ENCODE assay signal across 1 cellular context in genomic region chr2:8684885-8685696, GRCh38.
TF ChIP-seq lines count a peak whose summit lies in the region.

No MANE protein-coding gene starts in this region.

TF ChIP-seq in K562, 482 proteins besides CTCF, POLR2A, EP300 and RAD21 (continued from another document and continues in another):
- TF ChIP-seq NR3C1 (CRISPR knock-in tag; IDR thresholded peaks at IDR 0.05) (0 out of 2 replicates have a peak, but pooled peaks have one; percentile 16), TBL1XR1 (IDR thresholded peaks at IDR 0.05; ENCODE audit: low read length in 2 of 2) (no peak), ZNF740 (CRISPR knock-in tag; IDR thresholded peaks at IDR 0.05) (no peak), ZNF740 (tag; IDR thresholded peaks at IDR 0.05) (no peak), HMG20A (CRISPR knock-in tag; conservative IDR thresholded peaks at IDR 0.05) (no peak), ZBED1 (IDR thresholded peaks at IDR 0.05) (no peak), L3MBTL2 (IDR thresholded peaks at IDR 0.05) (peak; percentile 97), CREBBP (IDR thresholded peaks at IDR 0.05; ENCODE audit: low read depth, low read length) (no peak), SMAD2 (IDR thresholded peaks at IDR 0.05; ENCODE audit: low read depth, low read length) (no peak), THAP7 (CRISPR knock-in tag; IDR thresholded peaks at IDR 0.05) (no peak), ZNF384 (IDR thresholded peaks at IDR 0.05; ENCODE audit: low read depth, low read length) (no peak), FOXJ2 (tag; IDR thresholded peaks at IDR 0.05) (no peak), ZNF23 (CRISPR knock-in tag; IDR thresholded peaks at IDR 0.05) (no peak), RBM15 (IDR thresholded peaks at IDR 0.05; ENCODE audit: insufficient read depth, low read length) (no peak), MTA1 (IDR thresholded peaks at IDR 0.05; ENCODE audit: borderline replicate concordance) (no peak), MLX (CRISPR knock-in tag; conservative IDR thresholded peaks at IDR 0.05) (no peak), TFAM (CRISPR knock-in tag; conservative IDR thresholded peaks at IDR 0.05) (no peak), PRMT5 (CRISPR knock-in tag; IDR thresholded peaks at IDR 0.05) (no peak), ZNF75A (CRISPR knock-in tag; IDR thresholded peaks at IDR 0.05) (no peak), ZNF232 (CRISPR knock-in tag; IDR thresholded peaks at IDR 0.05) (no peak), NFATC3 (IDR thresholded peaks at IDR 0.05) (no peak), ARNT (IDR thresholded peaks at IDR 0.05) (no peak), RFX7 (CRISPR knock-in tag; IDR thresholded peaks at IDR 0.05) (no peak), FUS (optimal IDR thresholded peaks at IDR 0.05; ENCODE audit: low read depth, low read length) (peak; percentile 13), PYGO2 (tag; IDR thresholded peaks at IDR 0.05) (no peak), ZNF583 (CRISPR knock-in tag; IDR thresholded peaks at IDR 0.05) (peak; percentile 32; the same call in 1 of the 2 replicates), FIP1L1 (IDR thresholded peaks at IDR 0.05; ENCODE audit: low read depth, low read length, poor library complexity, severe bottlenecking) (peak; percentile 25), RBFOX2 (IDR thresholded peaks at IDR 0.05; ENCODE audit: low read depth, low read length) (peak; percentile 64), SP2 (IDR thresholded peaks at IDR 0.05; ENCODE audit: extremely low read depth, low read depth, low read length, poor library complexity, severe bottlenecking) (no peak), HMGN3 (IDR thresholded peaks at IDR 0.05; ENCODE audit: borderline replicate concordance, extremely low read depth, insufficient read length, low read depth, low read length) (peak; percentile 30), PURB (CRISPR knock-in tag; IDR thresholded peaks at IDR 0.05; ENCODE audit: low read depth) (no peak), ZBTB17 (CRISPR knock-in tag; IDR thresholded peaks at IDR 0.05) (0 out of 2 replicates have a peak, but pooled peaks have one; percentile 44), ZNF717 (CRISPR knock-in tag; IDR thresholded peaks at IDR 0.05) (no peak), JUND (IDR thresholded peaks at IDR 0.05; ENCODE audit: borderline replicate concordance, low read depth, low read length) (no peak), JUND (tag; IDR thresholded peaks at IDR 0.05; ENCODE audit: borderline replicate concordance, low read depth, low read length) (no peak), KAT7 (CRISPR knock-in tag; IDR thresholded peaks at IDR 0.05; ENCODE audit: borderline replicate concordance) (no peak; the same call in 1 of the 2 replicates), GTF2F1 (IDR thresholded peaks at IDR 0.05; ENCODE audit: low read depth, low read length) (no peak), SMAD3 (CRISPR knock-in tag; conservative IDR thresholded peaks at IDR 0.05) (no peak), NBN (IDR thresholded peaks at IDR 0.05; ENCODE audit: low read depth) (0 out of 2 replicates have a peak, but pooled peaks have one; percentile 13), TEAD4 (IDR thresholded peaks at IDR 0.05; ENCODE audit: low read length) (no peak), TEAD4 (CRISPR knock-in tag; IDR thresholded peaks at IDR 0.05; ENCODE audit: borderline replicate concordance) (no peak), HCFC1 (IDR thresholded peaks at IDR 0.05; ENCODE audit: low read depth, low read length) (no peak), TAF7 (tag; IDR thresholded peaks at IDR 0.05) (no peak), HDAC3 (IDR thresholded peaks at IDR 0.05; ENCODE audit: borderline replicate concordance, partially characterized antibody) (no peak), MXI1 (IDR thresholded peaks at IDR 0.05; ENCODE audit: low read depth, low read length) (no peak), SREBF1 (IDR thresholded peaks at IDR 0.05; ENCODE audit: borderline replicate concordance, low read depth, low read length) (no peak), MIER1 (IDR thresholded peaks at IDR 0.05; ENCODE audit: low read depth) (no peak), POLR2B (IDR thresholded peaks at IDR 0.05; ENCODE audit: low read depth, partially characterized antibody) (no peak), ILK (tag; IDR thresholded peaks at IDR 0.05; ENCODE audit: borderline replicate concordance, low read depth) (no peak), TOE1 (IDR thresholded peaks at IDR 0.05; ENCODE audit: borderline replicate concordance) (no peak), TOE1 (CRISPR knock-in tag; IDR thresholded peaks at IDR 0.05; ENCODE audit: borderline replicate concordance, low read depth) (no peak), ERF (CRISPR knock-in tag; IDR thresholded peaks at IDR 0.05) (no peak), SRF (CRISPR knock-in tag; IDR thresholded peaks at IDR 0.05) (peak in 1 of 2 experiments; percentile 81; a peak in 1 of 4 replicates), TBP (optimal IDR thresholded peaks at IDR 0.05; ENCODE audit: low read depth, low read length) (no peak), ELF2 (CRISPR knock-in tag; IDR thresholded peaks at IDR 0.05) (0 out of 2 replicates have a peak, but pooled peaks have one; percentile 8), NFIC (IDR thresholded peaks at IDR 0.05) (no peak), PML (IDR thresholded peaks at IDR 0.05; ENCODE audit: low read length) (no peak; the same call in 1 of the 2 replicates), ZFP1 (CRISPR knock-in tag; IDR thresholded peaks at IDR 0.05) (peak; percentile 70; the same call in 1 of the 2 replicates), TAF1 (IDR thresholded peaks at IDR 0.05; ENCODE audit: control insufficient read depth, extremely low read depth, insufficient read depth, low read length, severe bottlenecking) (peak; percentile 6)
- TF ChIP-seq, protein P1, sequence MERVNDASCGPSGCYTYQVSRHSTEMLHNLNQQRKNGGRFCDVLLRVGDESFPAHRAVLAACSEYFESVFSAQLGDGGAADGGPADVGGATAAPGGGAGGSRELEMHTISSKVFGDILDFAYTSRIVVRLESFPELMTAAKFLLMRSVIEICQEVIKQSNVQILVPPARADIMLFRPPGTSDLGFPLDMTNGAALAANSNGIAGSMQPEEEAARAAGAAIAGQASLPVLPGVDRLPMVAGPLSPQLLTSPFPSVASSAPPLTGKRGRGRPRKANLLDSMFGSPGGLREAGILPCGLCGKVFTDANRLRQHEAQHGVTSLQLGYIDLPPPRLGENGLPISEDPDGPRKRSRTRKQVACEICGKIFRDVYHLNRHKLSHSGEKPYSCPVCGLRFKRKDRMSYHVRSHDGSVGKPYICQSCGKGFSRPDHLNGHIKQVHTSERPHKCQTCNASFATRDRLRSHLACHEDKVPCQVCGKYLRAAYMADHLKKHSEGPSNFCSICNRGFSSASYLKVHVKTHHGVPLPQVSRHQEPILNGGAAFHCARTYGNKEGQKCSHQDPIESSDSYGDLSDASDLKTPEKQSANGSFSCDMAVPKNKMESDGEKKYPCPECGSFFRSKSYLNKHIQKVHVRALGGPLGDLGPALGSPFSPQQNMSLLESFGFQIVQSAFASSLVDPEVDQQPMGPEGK (CRISPR knock-in tag; IDR thresholded peaks at IDR 0.05; ENCODE audit: borderline replicate concordance) = no peak
- TF ChIP-seq, protein P2, sequence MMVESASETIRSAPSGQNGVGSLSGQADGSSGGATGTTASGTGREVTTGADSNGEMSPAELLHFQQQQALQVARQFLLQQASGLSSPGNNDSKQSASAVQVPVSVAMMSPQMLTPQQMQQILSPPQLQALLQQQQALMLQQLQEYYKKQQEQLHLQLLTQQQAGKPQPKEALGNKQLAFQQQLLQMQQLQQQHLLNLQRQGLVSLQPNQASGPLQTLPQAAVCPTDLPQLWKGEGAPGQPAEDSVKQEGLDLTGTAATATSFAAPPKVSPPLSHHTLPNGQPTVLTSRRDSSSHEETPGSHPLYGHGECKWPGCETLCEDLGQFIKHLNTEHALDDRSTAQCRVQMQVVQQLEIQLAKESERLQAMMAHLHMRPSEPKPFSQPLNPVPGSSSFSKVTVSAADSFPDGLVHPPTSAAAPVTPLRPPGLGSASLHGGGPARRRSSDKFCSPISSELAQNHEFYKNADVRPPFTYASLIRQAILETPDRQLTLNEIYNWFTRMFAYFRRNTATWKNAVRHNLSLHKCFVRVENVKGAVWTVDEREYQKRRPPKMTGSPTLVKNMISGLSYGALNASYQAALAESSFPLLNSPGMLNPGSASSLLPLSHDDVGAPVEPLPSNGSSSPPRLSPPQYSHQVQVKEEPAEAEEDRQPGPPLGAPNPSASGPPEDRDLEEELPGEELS (CRISPR knock-in tag; IDR thresholded peaks at IDR 0.05; ENCODE audit: borderline replicate concordance) = no peak
- TF ChIP-seq, protein P3, sequence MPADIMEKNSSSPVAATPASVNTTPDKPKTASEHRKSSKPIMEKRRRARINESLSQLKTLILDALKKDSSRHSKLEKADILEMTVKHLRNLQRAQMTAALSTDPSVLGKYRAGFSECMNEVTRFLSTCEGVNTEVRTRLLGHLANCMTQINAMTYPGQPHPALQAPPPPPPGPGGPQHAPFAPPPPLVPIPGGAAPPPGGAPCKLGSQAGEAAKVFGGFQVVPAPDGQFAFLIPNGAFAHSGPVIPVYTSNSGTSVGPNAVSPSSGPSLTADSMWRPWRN (IDR thresholded peaks at IDR 0.05; ENCODE audit: low read depth) = no peak
- TF ChIP-seq, protein P4, sequence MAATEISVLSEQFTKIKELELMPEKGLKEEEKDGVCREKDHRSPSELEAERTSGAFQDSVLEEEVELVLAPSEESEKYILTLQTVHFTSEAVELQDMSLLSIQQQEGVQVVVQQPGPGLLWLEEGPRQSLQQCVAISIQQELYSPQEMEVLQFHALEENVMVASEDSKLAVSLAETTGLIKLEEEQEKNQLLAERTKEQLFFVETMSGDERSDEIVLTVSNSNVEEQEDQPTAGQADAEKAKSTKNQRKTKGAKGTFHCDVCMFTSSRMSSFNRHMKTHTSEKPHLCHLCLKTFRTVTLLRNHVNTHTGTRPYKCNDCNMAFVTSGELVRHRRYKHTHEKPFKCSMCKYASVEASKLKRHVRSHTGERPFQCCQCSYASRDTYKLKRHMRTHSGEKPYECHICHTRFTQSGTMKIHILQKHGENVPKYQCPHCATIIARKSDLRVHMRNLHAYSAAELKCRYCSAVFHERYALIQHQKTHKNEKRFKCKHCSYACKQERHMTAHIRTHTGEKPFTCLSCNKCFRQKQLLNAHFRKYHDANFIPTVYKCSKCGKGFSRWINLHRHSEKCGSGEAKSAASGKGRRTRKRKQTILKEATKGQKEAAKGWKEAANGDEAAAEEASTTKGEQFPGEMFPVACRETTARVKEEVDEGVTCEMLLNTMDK (IDR thresholded peaks at IDR 0.05; ENCODE audit: borderline replicate concordance, insufficient read depth, low read depth, low read length, poor library complexity, severe bottlenecking) = no peak
- TF ChIP-seq, protein P5, sequence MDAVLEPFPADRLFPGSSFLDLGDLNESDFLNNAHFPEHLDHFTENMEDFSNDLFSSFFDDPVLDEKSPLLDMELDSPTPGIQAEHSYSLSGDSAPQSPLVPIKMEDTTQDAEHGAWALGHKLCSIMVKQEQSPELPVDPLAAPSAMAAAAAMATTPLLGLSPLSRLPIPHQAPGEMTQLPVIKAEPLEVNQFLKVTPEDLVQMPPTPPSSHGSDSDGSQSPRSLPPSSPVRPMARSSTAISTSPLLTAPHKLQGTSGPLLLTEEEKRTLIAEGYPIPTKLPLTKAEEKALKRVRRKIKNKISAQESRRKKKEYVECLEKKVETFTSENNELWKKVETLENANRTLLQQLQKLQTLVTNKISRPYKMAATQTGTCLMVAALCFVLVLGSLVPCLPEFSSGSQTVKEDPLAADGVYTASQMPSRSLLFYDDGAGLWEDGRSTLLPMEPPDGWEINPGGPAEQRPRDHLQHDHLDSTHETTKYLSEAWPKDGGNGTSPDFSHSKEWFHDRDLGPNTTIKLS (IDR thresholded peaks at IDR 0.05; ENCODE audit: borderline replicate concordance, low read depth) = no peak
